8 cellular contexts compared by ENCODE assay signal in genomic region chr6:158536891-158537798, GRCh38. TPM values are rescaled to one million over a fixed set of nuclear protein-coding genes. Genes with fewer than 3 reads are reported as not detected.
DNase-seq lines count a peak whose midpoint lies in the region; ATAC-seq and TF ChIP-seq lines count a peak whose summit lies in the region.

No MANE protein-coding gene starts in this region.

- H4K91ac ChIP-seq in mesenchymal stem cell (ENCODE audit: low read length) = no peak overlapping the region

- ATAC-seq in HG02759 (IDR thresholded peaks at IDR 0.05; ENCODE audit: unreplicated experiment) = no peak

- H3K27me3 ChIP-seq in GM23248 (replicated peaks; ENCODE audit: insufficient read depth) (peaks cover 18% of the 10 kb centered on the region), mesenchymal stem cell (ENCODE audit: control insufficient read depth in 1 of 2, insufficient read depth in 1 of 2, low read length in 2 of 2) (peaks cover 32 to 61% of the 10 kb centered on the region in 2 experiments), transverse colon (peaks cover 51% of the 10 kb centered on the region)

- H3K14ac ChIP-seq in mesenchymal stem cell (ENCODE audit: low read length in 2 of 2) = peak overlapping the region in 1 of 2 experiments; percentile 48

- peak overlapping the region in 1 of 2 experiments; percentile 64 for H3K18ac ChIP-seq in mesenchymal stem cell (ENCODE audit: low read depth in 1 of 2, low read length in 2 of 2)

- H3K4me3 ChIP-seq in GM23248 (peak overlapping the region; percentile 64), choroid plexus epithelial cell (ENCODE audit: low read depth, low read length) (peak overlapping the region; percentile 57), mesenchymal stem cell (ENCODE audit: insufficient read depth in 1 of 2, low read depth in 1 of 2, low read length in 2 of 2) (peak overlapping the region; percentile 64 to 74), transverse colon (peak overlapping the region; percentile 4 to 68 (median 43))

- H3K9me2 ChIP-seq in GM23248 (ENCODE audit: insufficient read depth) = no peaks in the 10 kb centered on the region

- no peak for TF ChIP-seq EP300 in transverse colon (IDR thresholded peaks at IDR 0.05; ENCODE audit: low read depth)

- in situ Hi-C loops in GM23248 (cut with MboI) = no loop called here
- in situ Hi-C loops in transverse colon (cut with MboI; ENCODE audit: low pct_ligation_motif_present in 1 of 4, low pct_unique_long_range_greater_than_20kb in 1 of 4, low sequenced_read_pairs in 3 of 4) = no loop called here

- H3K27ac ChIP-seq in 22Rv1 = peak overlapping the region; percentile 49
- H3K27ac ChIP-seq in GM23248 = no peak overlapping the region
- H3K27ac ChIP-seq in mesenchymal stem cell (ENCODE audit: low read length, poor library complexity, severe bottlenecking) = no peak overlapping the region
- H3K27ac ChIP-seq in transverse colon = peak overlapping the region; percentile 1 to 46 (median 27)

- peak overlapping the region in 1 of 2 experiments; percentile 64 for H3K23ac ChIP-seq in mesenchymal stem cell (ENCODE audit: low read length in 2 of 2)

- H2AFZ ChIP-seq in GM23248 (peak overlapping the region; percentile 58; the same call in 1 of the 2 replicates), mesenchymal stem cell (ENCODE audit: low read depth, low read length) (peak overlapping the region; percentile 56)

- no peaks in the 10 kb centered on the region for H3K79me2 ChIP-seq in GM23248 (ENCODE audit: insufficient read depth)

- H3K9ac ChIP-seq in GM23248 (no peak overlapping the region), mesenchymal stem cell (ENCODE audit: low read length) (no peak overlapping the region)

- H3K36me3 ChIP-seq in GM23248 (ENCODE audit: low read depth) (no peaks in the 10 kb centered on the region), mesenchymal stem cell (ENCODE audit: control insufficient read depth in 1 of 2, insufficient read depth in 2 of 2, low read depth in 1 of 2, low read length in 2 of 2) (no peaks in the 10 kb centered on the region), transverse colon (no peaks in the 10 kb centered on the region)

- no peaks in the 10 kb centered on the region for H3F3A ChIP-seq in GM23248 (ENCODE audit: insufficient read depth)

- H3K4me2 ChIP-seq in GM23248 (ENCODE audit: unreplicated experiment) (peak overlapping the region; percentile 53), mesenchymal stem cell (ENCODE audit: low read length, poor library complexity, severe bottlenecking) (peak overlapping the region; percentile 78)

- no peak overlapping the region for H2BK15ac ChIP-seq in mesenchymal stem cell (ENCODE audit: low read depth, poor library complexity, severe bottlenecking)

- WGBS in GM23248 (ENCODE audit: low coverage in 1 of 2, low lambda C conversion rate in 2 of 2, missing lambda C conversion rate in 2 of 2), 2 experiments = 5 to 8% methylated on average over 21 to 86 of the region's 94 CpGs
- WGBS in mesenchymal stem cell = 6% methylated on average over 69 of the region's 94 CpGs
- 12% methylated on average over 64 of the region's 94 CpGs; no CpG with 5 or more reads in 1 of the 2 donors for WGBS in transverse colon (ENCODE audit: low coverage in 1 of 2), 2 donors

- H2BK5ac ChIP-seq in mesenchymal stem cell (ENCODE audit: low read depth, low read length, poor library complexity, severe bottlenecking) = no peak overlapping the region

- no peaks in the 10 kb centered on the region for H3K4me1 ChIP-seq in GM23248 (ENCODE audit: insufficient read depth)
- peaks cover 14% of the 10 kb centered on the region for H3K4me1 ChIP-seq in mesenchymal stem cell (ENCODE audit: control insufficient read depth, insufficient read depth, low read depth, low read length)
- peaks cover 0 to 31% (median 17%) of the 10 kb centered on the region in 4 donors for H3K4me1 ChIP-seq in transverse colon

- no peaks in the 10 kb centered on the region for H4K20me1 ChIP-seq in GM23248 (ENCODE audit: insufficient read depth)

- intact Hi-C loops in transverse colon (cut with DNase I; ENCODE audit: low total_unique reads) = no loop called here

- H4K8ac ChIP-seq in mesenchymal stem cell (ENCODE audit: low read length) = no peak overlapping the region

- H2BK120ac ChIP-seq in mesenchymal stem cell (ENCODE audit: low read depth, low read length) = no peak overlapping the region

- H2AK5ac ChIP-seq in mesenchymal stem cell (ENCODE audit: low read length, severe bottlenecking) = no peak overlapping the region

- DNase-seq in GM23248 (peak; percentile 32), SHP77 treated with DMSO at 0.1 percent for 48 hours (lab: John Stamatoyannopoulos, UW) (peak; percentile 60), choroid plexus epithelial cell (ENCODE audit: low read depth) (no peak), mesenchymal stem cell (peak; percentile 36), transverse colon (peak; percentile 19), pons (ENCODE audit: low spot score) (no peak)

- peak overlapping the region in 1 of 2 experiments; percentile 31 for H2BK12ac ChIP-seq in mesenchymal stem cell (ENCODE audit: low read length in 2 of 2)

- TF ChIP-seq POLR2A in transverse colon (IDR thresholded peaks at IDR 0.05) = no peak

- peak overlapping the region in 1 of 2 experiments; percentile 53 for H3K4ac ChIP-seq in mesenchymal stem cell (ENCODE audit: low read depth in 1 of 2, low read length in 2 of 2)

- no peaks in the 10 kb centered on the region for H3K79me1 ChIP-seq in mesenchymal stem cell (replicated peaks; ENCODE audit: low read length, poor library complexity, severe bottlenecking)

- no peak for TF ChIP-seq CTCF in 22Rv1 (IDR thresholded peaks at IDR 0.05)
- no peak for TF ChIP-seq CTCF in choroid plexus epithelial cell (conservative IDR thresholded peaks at IDR 0.05; ENCODE audit: low read depth, low read length)
- TF ChIP-seq CTCF in transverse colon (IDR thresholded peaks at IDR 0.05) = no peak

- H3K9me3 ChIP-seq in GM23248 (ENCODE audit: low read depth) (no peaks in the 10 kb centered on the region), mesenchymal stem cell (ENCODE audit: control insufficient read depth, low read length) (no peaks in the 10 kb centered on the region), transverse colon (no peaks in the 10 kb centered on the region)

RNA-seq across cellular contexts. Expression of gene TMEM181, which starts 22.7 kb away (rescaled TPM):
- total RNA-seq in GM23248 (2014; rRNA removed; shearing (Covaris generic)) = 52.6 and 53.0 TPM in 2 replicates
- polyA plus RNA-seq in GM23248 (2016; fragmentation: Nextera tagmentation; extraction: Ambion mirVana) = 26.7 and 30.7 TPM in 2 replicates
- 30.8 TPM for polyA plus RNA-seq in mesenchymal stem cell (2013, experiment 1 of 2)
- 31.9 TPM for polyA plus RNA-seq in mesenchymal stem cell (2013, experiment 2 of 2)
- total RNA-seq in transverse colon = 10 to 100 TPM; 15.7 to 41.3 (median 34.2) TPM

Comparison
In these comparisons a context has a peak if more than half of its experiments do, and no peak if none do; other contexts are left out.
1. H3K27ac ChIP-seq: peak in 22Rv1 (single experiment) and transverse colon (4 of 4); none in GM23248 (single experiment) and mesenchymal stem cell (single experiment).
2. DNase-seq: peak in GM23248 (single experiment), SHP77 treated with DMSO at 0.1 percent for 48 hours (single experiment), mesenchymal stem cell (single experiment) and transverse colon (single experiment); none in choroid plexus epithelial cell (single experiment) and pons (single experiment).
3. Peak in every context shown above with its lines, with median percentiles within 50 percentile points of each other: H3K4me3 ChIP-seq.